ENCODE assay signal across 12 cellular contexts in the genomic region with DNA sequence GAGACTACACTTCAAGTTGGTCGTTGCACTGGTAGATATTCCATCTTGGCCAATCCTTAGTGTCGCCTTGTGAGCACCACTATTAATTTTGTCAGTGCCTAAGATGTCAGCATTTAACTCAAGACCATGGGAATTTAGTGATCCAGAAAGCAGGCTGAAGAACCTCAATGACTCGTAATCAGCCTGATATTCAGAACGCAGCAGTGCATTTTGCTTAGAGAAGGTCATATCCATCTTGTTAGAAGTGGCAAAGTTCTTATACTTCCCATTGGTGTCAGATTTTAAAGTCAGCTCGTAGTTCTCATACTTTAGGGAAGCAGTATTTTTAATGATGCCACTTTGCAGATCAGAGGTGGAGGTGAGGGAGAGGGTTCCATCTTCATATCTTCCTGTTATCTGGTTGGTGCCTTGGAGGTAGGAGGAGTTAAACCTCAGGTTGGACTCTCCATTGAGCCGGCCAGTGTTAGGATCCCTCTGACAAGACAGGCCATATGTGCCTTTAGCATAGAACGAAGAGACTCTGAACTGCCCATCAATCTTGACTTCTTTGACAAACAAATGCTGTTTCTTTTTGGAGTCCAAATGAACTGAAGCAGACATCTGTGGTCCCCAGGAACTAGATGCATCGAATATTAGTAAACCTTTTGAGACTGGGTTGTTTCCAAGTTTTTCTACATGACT. TPM values are rescaled to one million over a fixed set of nuclear protein-coding genes. Genes with fewer than 3 reads are reported as not detected.
"Had no signal": no experiment of that assay in that cellular context is flagged by ENCODE, and none has a peak within 500 bp of the region (broad histone marks: within the 10 kb centered on the region; RNA-seq: fewer than 3 reads in every experiment).

No MANE protein-coding gene starts in this region.

- H3K4me1 Mint-ChIP-seq: GM23338, H9 had no signal

- H3K4me1 ChIP-seq: HAP-1 had no signal

- H3K4me3 Mint-ChIP-seq: GM23338, H9, HFFc6 had no signal

- H3K27ac Mint-ChIP-seq: GM23338, H9, HFFc6 had no signal

- H3K9me3 ChIP-seq: HAP-1 had no signal

- H3K4me2 ChIP-seq: GM23338 had no signal

- DNase-seq: GM23248, GOT3, H7, H9, HCEC 1CT, HFFc6 had no signal

- H2AFZ ChIP-seq: GM23248, GM23338 had no signal

- H3K36me3 ChIP-seq: HAP-1 had no signal

- ATAC-seq: GM23338, HCT116 had no signal

- H3K9me3 Mint-ChIP-seq: H9 had no signal

- H3K27ac ChIP-seq: GM23248 had no signal

- H3K9ac ChIP-seq: GM23248 had no signal

- FAIRE-seq: H1, H54 had no signal

- H3K4me3 ChIP-seq: GM23248, GM23338, HAP-1 had no signal

RNA-seq across cellular contexts. Expression of a gene that starts 31.9 kb away (rescaled TPM):
- total RNA-seq: GM23248, H4, HFFc6 had no signal
- polyA plus RNA-seq: GM23248 had no signal
